8 cellular contexts compared by ENCODE assay signal in genomic region chr7:157612664-157613561, GRCh38.
DNase-seq lines count a peak whose midpoint lies in the region; ATAC-seq and TF ChIP-seq lines count a peak whose summit lies in the region.

No MANE protein-coding gene starts in this region.

- TF ChIP-seq POLR2A in gastrocnemius medialis (IDR thresholded peaks at IDR 0.05): no peak

- intact Hi-C loops in gastrocnemius medialis (cut with DNase I; ENCODE audit: low total_unique reads): no loop called here

- no peaks in the 10 kb centered on the region for H3K27me3 Mint-ChIP-seq in CD8-positive, alpha-beta memory T cell
- H3K27me3 Mint-ChIP-seq in glutamatergic neuron (ENCODE audit: unreplicated experiment): peaks cover 17% of the 10 kb centered on the region

- peaks cover 0 to 2% (median 0%) of the 10 kb centered on the region in 5 donors for H3K9me3 Mint-ChIP-seq in CD8-positive, alpha-beta memory T cell
- peaks cover 14% of the 10 kb centered on the region for H3K9me3 Mint-ChIP-seq in glutamatergic neuron (ENCODE audit: unreplicated experiment)

- H3K27ac ChIP-seq in CD8-positive, alpha-beta memory T cell (ENCODE audit: low read depth, low read length): peak overlapping the region; percentile 12
- H3K27ac ChIP-seq in gastrocnemius medialis: no peak overlapping the region

- no peaks in the 10 kb centered on the region for H3K36me3 Mint-ChIP-seq in CD8-positive, alpha-beta memory T cell
- H3K36me3 Mint-ChIP-seq in glutamatergic neuron (ENCODE audit: unreplicated experiment): peaks cover 10% of the 10 kb centered on the region

- peak overlapping the region; percentile 26 for H3K9ac ChIP-seq in endocrine pancreas (ENCODE audit: control insufficient read depth, insufficient read depth, low read length)

- peak overlapping the region; percentile 71 for H3K4me3 ChIP-seq in CD8-positive, alpha-beta memory T cell (ENCODE audit: low read length)
- H3K4me3 ChIP-seq in endocrine pancreas (ENCODE audit: control insufficient read depth, insufficient read depth, low read length): no peak overlapping the region
- peak overlapping the region; percentile 34 to 55 (median 38) for H3K4me3 ChIP-seq in gastrocnemius medialis

- CTCF ChIA-PET in CD8-positive, alpha-beta memory T cell (lab: Charles Lee): interaction anchor here (1.1 to 1.6 kb wide), 5 partner anchors 9 to 218 kb away, joined by 3 to 5 read pairs (median 3); no protein-coding TSS in a partner anchor

- TF ChIP-seq CTCF in gastrocnemius medialis (IDR thresholded peaks at IDR 0.05 in 4 of 5, conservative IDR thresholded peaks at IDR 0.05 in 1 of 5) (no peak), glutamatergic neuron (IDR thresholded peaks at IDR 0.05; ENCODE audit: partially characterized antibody, unreplicated experiment) (no peak)

- peak overlapping the region; percentile 33 to 93 (median 78) for H3K27ac Mint-ChIP-seq in CD8-positive, alpha-beta memory T cell
- H3K27ac Mint-ChIP-seq in glutamatergic neuron (ENCODE audit: unreplicated experiment): no peak overlapping the region

- H3K9me3 ChIP-seq in CD8-positive, alpha-beta memory T cell (ENCODE audit: low read length): no peaks in the 10 kb centered on the region
- no peaks in the 10 kb centered on the region for H3K9me3 ChIP-seq in endocrine pancreas (ENCODE audit: control insufficient read depth, low read length)
- no peaks in the 10 kb centered on the region for H3K9me3 ChIP-seq in gastrocnemius medialis

- H3K4me1 Mint-ChIP-seq in CD8-positive, alpha-beta memory T cell: peaks cover 11 to 17% (median 13%) of the 10 kb centered on the region in 3 donors
- H3K4me1 Mint-ChIP-seq in glutamatergic neuron (ENCODE audit: low read depth, unreplicated experiment): peaks cover 4% of the 10 kb centered on the region

- H3K36me3 ChIP-seq in CD8-positive, alpha-beta memory T cell (ENCODE audit: insufficient read depth, low read length): no peaks in the 10 kb centered on the region
- H3K36me3 ChIP-seq in endocrine pancreas (ENCODE audit: control insufficient read depth, insufficient read depth, low read length): no peaks in the 10 kb centered on the region
- H3K36me3 ChIP-seq in gastrocnemius medialis: no peaks in the 10 kb centered on the region

- H3K4me3 Mint-ChIP-seq in CD8-positive, alpha-beta memory T cell: peak overlapping the region; percentile 83 to 93 (median 87)
- no peak overlapping the region for H3K4me3 Mint-ChIP-seq in glutamatergic neuron (ENCODE audit: unreplicated experiment)

- H3K27me3 ChIP-seq in CD8-positive, alpha-beta memory T cell (ENCODE audit: insufficient read depth, low read length, poor library complexity, severe bottlenecking): no peaks in the 10 kb centered on the region
- H3K27me3 ChIP-seq in endocrine pancreas (ENCODE audit: control insufficient read depth, insufficient read depth, low read length): no peaks in the 10 kb centered on the region
- peaks cover 0 to 17% (median 16%) of the 10 kb centered on the region in 3 donors for H3K27me3 ChIP-seq in gastrocnemius medialis

- peaks cover 6% of the 10 kb centered on the region for H3K4me1 ChIP-seq in CD8-positive, alpha-beta memory T cell (ENCODE audit: insufficient read depth, low read length)
- H3K4me1 ChIP-seq in endocrine pancreas (ENCODE audit: control insufficient read depth, insufficient read depth, low read length): no peaks in the 10 kb centered on the region
- H3K4me1 ChIP-seq in gastrocnemius medialis: no peaks in the 10 kb centered on the region

- in situ Hi-C loops in gastrocnemius medialis (cut with MboI; ENCODE audit: low sequenced_read_pairs in 4 of 4): no loop called here

- DNase-seq in CD8-positive, alpha-beta memory T cell: peak; percentile 35 to 81 (median 70)
- peak; percentile 34 to 48 for DNase-seq in activated CD4-positive, alpha-beta T cell treated with anti-CD3 and anti-CD28 coated beads, Interleukin-2, amount 50 U/mL, for 4 hours
- DNase-seq in gastrocnemius medialis (no peak), glutamatergic neuron (no peak), NCI-H1930 (lab: John Stamatoyannopoulos, UW) (no peak), hippocampal formation (lab: John Stamatoyannopoulos, UW) (no peak)

- peak; percentile 67 for ATAC-seq in HG02981 (IDR thresholded peaks at IDR 0.05; ENCODE audit: unreplicated experiment)
- no peak for ATAC-seq in gastrocnemius medialis

- POLR2A ChIA-PET in CD8-positive, alpha-beta memory T cell (lab: Charles Lee): interaction anchor here (0.9 kb wide), 1 partner anchor 13 kb away, joined by 3 read pairs; no protein-coding TSS in a partner anchor

Comparison
In these comparisons a context has a peak if more than half of its experiments do, and no peak if none do; other contexts are left out.
1. DNase-seq: peak in CD8-positive, alpha-beta memory T cell (5 of 5) and activated CD4-positive, alpha-beta T cell treated with anti-CD3 and anti-CD28 coated beads, Interleukin-2, amount 50 U/mL, for 4 hours (2 of 2); none in gastrocnemius medialis (0 of 2), glutamatergic neuron (single experiment), NCI-H1930 (0 of 2) and hippocampal formation (0 of 2).